ENCODE assay signal across 23 cellular contexts in the genomic region with DNA sequence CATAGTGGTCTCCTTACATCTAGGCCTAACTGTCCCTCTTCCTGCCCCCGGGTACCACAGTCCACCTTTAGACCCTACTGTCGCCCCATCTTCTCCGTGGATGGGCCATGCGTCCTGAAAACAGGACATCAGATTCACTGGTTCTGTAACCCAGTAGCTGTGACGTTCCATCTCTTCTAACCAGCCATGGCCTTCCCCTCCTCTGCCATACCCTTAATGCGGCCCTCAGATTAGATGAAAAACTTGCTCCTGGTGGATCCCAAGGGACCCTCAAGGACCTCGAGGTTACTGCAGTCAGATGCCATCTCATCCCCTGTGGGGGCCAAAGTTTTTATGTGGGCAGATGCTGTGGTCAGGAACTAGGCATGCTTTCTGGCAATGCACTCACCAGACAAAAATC.
"Had no signal": no experiment of that assay in that cellular context is flagged by ENCODE, and none has a peak within 500 bp of the region (broad histone marks: within the 10 kb centered on the region; RNA-seq: fewer than 3 reads in every experiment).

No MANE protein-coding gene starts in this region.

- H3K4me1 ChIP-seq: breast epithelium had no signal

- H3K4me3 ChIP-seq: breast epithelium, K562, Peyer's patch had no signal

- H3K27me3 ChIP-seq: breast epithelium, Peyer's patch had no signal

- H3K27ac ChIP-seq: breast epithelium, Peyer's patch had no signal

- H3K9me3 ChIP-seq: breast epithelium, Peyer's patch had no signal

- H3K36me3 ChIP-seq: breast epithelium had no signal

- ATAC-seq: K562, T-cell had no signal

- DNase-seq: activated CD4-positive, alpha-beta memory T cell treated with anti-CD3 and anti-CD28 coated beads, Interleukin-2, amount 10 ng/mL, durations not matched to agents 7 days and 5 days; activated CD4-positive, alpha-beta T cell treated with anti-CD3 and anti-CD28 coated beads, Interleukin-2, amount 10 ng/mL, durations not matched to agents 7 days and 5 days; activated CD4-positive, CD25-positive, alpha-beta regulatory T cell; activated CD8-positive, alpha-beta memory T cell treated with anti-CD3 and anti-CD28 coated beads, Interleukin-2, amount 50 U/mL, for 48 hours; activated effector memory CD4-positive, alpha-beta T cell treated with Interleukin-2 at 50 U/mL for 16 hours; activated naive CD4-positive, alpha-beta T cell; activated T-cell treated with anti-CD3 and anti-CD28 coated beads, Interleukin-2, amount 50 U/mL, for 1 hour; aorta; Karpas-422; MM.1S; NCI-H1105; NCI-H1436; NCI-H187; NCI-H2081; NCI-H446; NCI-H524; SIG-M5; T-cell; T-helper 2 cell; T1000 had no signal
